ENCODE assay signal across 17 cellular contexts in the genomic region with DNA sequence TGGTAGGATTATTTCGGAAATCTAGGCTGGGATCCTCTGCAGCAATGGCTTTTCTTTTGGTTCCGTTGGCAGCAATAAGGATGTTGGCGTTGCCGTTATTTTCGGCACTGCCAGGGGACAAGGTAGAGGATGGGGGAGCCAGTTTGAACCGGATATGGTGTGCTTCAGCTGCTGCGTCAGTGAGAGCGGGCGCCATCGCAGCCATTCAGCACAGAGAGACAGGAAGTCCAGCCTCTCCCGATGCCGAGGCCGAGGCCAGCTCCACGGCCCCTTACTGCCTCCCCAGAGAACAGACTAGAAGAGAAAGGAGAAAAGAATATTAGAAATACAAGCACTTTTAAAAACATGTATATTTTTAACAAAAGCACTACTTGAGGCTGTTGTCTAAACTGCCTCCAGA. TPM values are rescaled to one million over a fixed set of nuclear protein-coding genes. Genes with fewer than 3 reads are reported as not detected.
A peak's percentile ranks its signal among the peaks of the same experiment; 100 is the strongest.
DNase-seq lines count a peak whose midpoint lies in the region; ATAC-seq and TF ChIP-seq lines count a peak whose summit lies in the region.
"Had no signal": no experiment of that assay in that cellular context is flagged by ENCODE, and none has a peak within 500 bp of the region (broad histone marks: within the 10 kb centered on the region; RNA-seq: fewer than 3 reads in every experiment).

No MANE protein-coding gene starts in this region.

- DNase-seq in T-helper 1 cell (no peak), immature natural killer cell (no peak), GM10248 (ENCODE audit: extremely low spot score) (no peak), DMS114 treated with DMSO at 0.1 percent for 48 hours (lab: John Stamatoyannopoulos, UW; ENCODE audit: unreplicated experiment) (no peak)
- no peak for DNase-seq in stimulated activated naive CD8-positive, alpha-beta T cell treated with anti-CD3 and anti-CD28 coated beads, Interleukin-15, Interleukin-2, amounts not matched to agents 100 U/mL and 50 U/mL, for 24 hours
- no peak for DNase-seq in stimulated activated naive CD8-positive, alpha-beta T cell treated with anti-CD3 and anti-CD28 coated beads, Interleukin-15, amount 100 ng/mL, for 72 hours
- DNase-seq: amygdala; central memory CD4-positive, alpha-beta T cell; effector CD4-positive, alpha-beta T cell; HFFc6; NCI-H1092; NCI-H2081; stimulated activated CD4-positive, alpha-beta T cell treated with anti-CD3 and anti-CD28 coated beads, Interleukin-12 subunit alpha, Interleukin-12 subunit beta, amount 100 ng/mL, for 4 hours had no signal

- H3K27ac Mint-ChIP-seq in T-helper 1 cell treated with Interleukin-12 subunit alpha and Interleukin-12 subunit beta and Interleukin-4 antibody, amounts not matched to agents 30 μg/mL and 1 μg/mL, for 36 hours = peak overlapping the region; percentile 47
- H3K27ac Mint-ChIP-seq in stimulated activated naive CD8-positive, alpha-beta T cell treated with anti-CD3 and anti-CD28 coated beads, Interleukin-15, Interleukin-2, amounts not matched to agents 100 ng/mL and 50 ng/mL, for 24 hours = no peak overlapping the region
- peak overlapping the region in 4 of 6 donors; percentile 14 to 89 (median 38) for H3K27ac Mint-ChIP-seq in immature natural killer cell
- no peak overlapping the region for H3K27ac Mint-ChIP-seq in stimulated activated naive CD8-positive, alpha-beta T cell treated with anti-CD3 and anti-CD28 coated beads, Interleukin-15, amount 100 ng/mL, for 72 hours
- H3K27ac Mint-ChIP-seq: B cell, HFFc6 had no signal

- POLR2A ChIA-PET in GM10248 (lab: Yijun Ruan, JAX) = no interaction called here

- peaks cover 23% of the 10 kb centered on the region for H3K36me3 Mint-ChIP-seq in T-helper 1 cell treated with Interleukin-12 subunit alpha and Interleukin-12 subunit beta and Interleukin-4 antibody, amounts not matched to agents 30 μg/mL and 1 μg/mL, for 36 hours (ENCODE audit: low read depth)
- H3K36me3 Mint-ChIP-seq in stimulated activated naive CD8-positive, alpha-beta T cell treated with anti-CD3 and anti-CD28 coated beads, Interleukin-15, Interleukin-2, amounts not matched to agents 100 ng/mL and 50 ng/mL, for 24 hours (ENCODE audit: low read depth) = peaks cover 61% of the 10 kb centered on the region
- peaks cover 0 to 29% (median 7%) of the 10 kb centered on the region in 3 donors for H3K36me3 Mint-ChIP-seq in immature natural killer cell

- no peak for ATAC-seq in stimulated activated naive CD8-positive, alpha-beta T cell treated with anti-CD3 and anti-CD28 coated beads, Interleukin-15, Interleukin-2, amounts not matched to agents 100 U/mL and 50 U/mL, for 24 hours
- ATAC-seq in stimulated activated naive CD8-positive, alpha-beta T cell treated with anti-CD3 and anti-CD28 coated beads, Interleukin-15, amount 100 ng/mL, for 72 hours = peak; percentile 63

- H3K27me3 Mint-ChIP-seq in T-helper 1 cell treated with Interleukin-12 subunit alpha and Interleukin-12 subunit beta and Interleukin-4 antibody, amounts not matched to agents 30 μg/mL and 1 μg/mL, for 36 hours (ENCODE audit: low read depth) = no peaks in the 10 kb centered on the region
- H3K27me3 Mint-ChIP-seq in stimulated activated naive CD8-positive, alpha-beta T cell treated with anti-CD3 and anti-CD28 coated beads, Interleukin-15, Interleukin-2, amounts not matched to agents 100 ng/mL and 50 ng/mL, for 24 hours = no peaks in the 10 kb centered on the region
- H3K27me3 Mint-ChIP-seq in immature natural killer cell (ENCODE audit: low read depth in 3 of 3) = peaks cover 0 to 4% (median 0%) of the 10 kb centered on the region in 3 donors
- H3K27me3 Mint-ChIP-seq in stimulated activated naive CD8-positive, alpha-beta T cell treated with anti-CD3 and anti-CD28 coated beads, Interleukin-15, amount 100 ng/mL, for 72 hours = no peaks in the 10 kb centered on the region
- H3K27me3 Mint-ChIP-seq: B cell, memory B cell had no signal

- CTCF ChIA-PET in GM10248 (lab: Yijun Ruan, JAX) = interaction anchor here (1.0 to 2.5 kb wide), 6 partner anchors 9 to 52 kb away, joined by 3 to 8 read pairs (median 5); a partner anchor contains a TSS

- H3K9me3 Mint-ChIP-seq in T-helper 1 cell treated with Interleukin-12 subunit alpha and Interleukin-12 subunit beta and Interleukin-4 antibody, amounts not matched to agents 30 μg/mL and 1 μg/mL, for 36 hours = no peaks in the 10 kb centered on the region
- H3K9me3 Mint-ChIP-seq in stimulated activated naive CD8-positive, alpha-beta T cell treated with anti-CD3 and anti-CD28 coated beads, Interleukin-15, Interleukin-2, amounts not matched to agents 100 ng/mL and 50 ng/mL, for 24 hours = no peaks in the 10 kb centered on the region
- H3K9me3 Mint-ChIP-seq in immature natural killer cell = no peaks in the 10 kb centered on the region
- no peaks in the 10 kb centered on the region for H3K9me3 Mint-ChIP-seq in stimulated activated naive CD8-positive, alpha-beta T cell treated with anti-CD3 and anti-CD28 coated beads, Interleukin-15, amount 100 ng/mL, for 72 hours
- H3K9me3 Mint-ChIP-seq: HFFc6, memory B cell had no signal

- no peak for TF ChIP-seq CTCF in GM10248 (IDR thresholded peaks at IDR 0.05; ENCODE audit: control extremely low read depth, extremely low read depth, low read depth, missing control alignments)

- peaks cover 37% of the 10 kb centered on the region for H3K4me1 Mint-ChIP-seq in T-helper 1 cell treated with Interleukin-12 subunit alpha and Interleukin-12 subunit beta and Interleukin-4 antibody, amounts not matched to agents 30 μg/mL and 1 μg/mL, for 36 hours (ENCODE audit: low read depth)
- peaks cover 93% of the 10 kb centered on the region for H3K4me1 Mint-ChIP-seq in stimulated activated naive CD8-positive, alpha-beta T cell treated with anti-CD3 and anti-CD28 coated beads, Interleukin-15, Interleukin-2, amounts not matched to agents 100 ng/mL and 50 ng/mL, for 24 hours (ENCODE audit: low read depth)
- H3K4me1 Mint-ChIP-seq in immature natural killer cell = peaks cover 88 to 100% of the 10 kb centered on the region in 2 donors
- H3K4me1 Mint-ChIP-seq in stimulated activated naive CD8-positive, alpha-beta T cell treated with anti-CD3 and anti-CD28 coated beads, Interleukin-15, amount 100 ng/mL, for 72 hours = peaks cover 90% of the 10 kb centered on the region

- H3K4me3 Mint-ChIP-seq in T-helper 1 cell treated with Interleukin-12 subunit alpha and Interleukin-12 subunit beta and Interleukin-4 antibody, amounts not matched to agents 30 μg/mL and 1 μg/mL, for 36 hours = no peak overlapping the region
- H3K4me3 Mint-ChIP-seq in stimulated activated naive CD8-positive, alpha-beta T cell treated with anti-CD3 and anti-CD28 coated beads, Interleukin-15, Interleukin-2, amounts not matched to agents 100 ng/mL and 50 ng/mL, for 24 hours = peak overlapping the region; percentile 30
- no peak overlapping the region for H3K4me3 Mint-ChIP-seq in immature natural killer cell
- H3K4me3 Mint-ChIP-seq in stimulated activated naive CD8-positive, alpha-beta T cell treated with anti-CD3 and anti-CD28 coated beads, Interleukin-15, amount 100 ng/mL, for 72 hours = peak overlapping the region in 1 of 2 donors; percentile 53
- H3K4me3 Mint-ChIP-seq: B cell, HFFc6, memory B cell had no signal

RNA-seq across cellular contexts. Expression of a gene that starts 21.3 kb away (rescaled TPM):
- 10 to 100 TPM in 1 of 3 donors, 1 to 10 TPM in 2; 3.3 to 21.9 (median 8.6) TPM for polyA plus RNA-seq in immature natural killer cell

Comparison
In these comparisons a context has a peak if more than half of its experiments do, and no peak if none do; other contexts are left out.
1. H3K27ac Mint-ChIP-seq: peak in T-helper 1 cell treated with Interleukin-12 subunit alpha and Interleukin-12 subunit beta and Interleukin-4 antibody, amounts not matched to agents 30 μg/mL and 1 μg/mL, for 36 hours (single experiment) and immature natural killer cell (4 of 6); none in stimulated activated naive CD8-positive, alpha-beta T cell treated with anti-CD3 and anti-CD28 coated beads, Interleukin-15, Interleukin-2, amounts not matched to agents 100 ng/mL and 50 ng/mL, for 24 hours (single experiment) and stimulated activated naive CD8-positive, alpha-beta T cell treated with anti-CD3 and anti-CD28 coated beads, Interleukin-15, amount 100 ng/mL, for 72 hours (0 of 2).